ENCODE assay signal across 1 cellular context in genomic region chr5:157544623-157544989, GRCh38.
TF ChIP-seq lines count a peak whose summit lies in the region.

No MANE protein-coding gene starts in this region.

TF ChIP-seq in K562, 482 proteins besides CTCF, POLR2A, EP300 and RAD21 (continued from another document and continues in another):
- TF ChIP-seq MBD1 (CRISPR knock-in tag; IDR thresholded peaks at IDR 0.05) (no peak), MCM5 (IDR thresholded peaks at IDR 0.05; ENCODE audit: low read depth) (no peak), CTBP1 (IDR thresholded peaks at IDR 0.05; ENCODE audit: borderline replicate concordance) (peak; percentile 41; the same call in 1 of the 2 replicates), HDAC8 (tag; IDR thresholded peaks at IDR 0.05) (no peak), ZNF239 (CRISPR knock-in tag; IDR thresholded peaks at IDR 0.05) (no peak), LCOR (CRISPR knock-in tag; IDR thresholded peaks at IDR 0.05) (no peak), PBX2 (CRISPR knock-in tag; IDR thresholded peaks at IDR 0.05; ENCODE audit: low read depth) (no peak), PBX2 (tag; conservative IDR thresholded peaks at IDR 0.05; ENCODE audit: low read depth) (no peak), ZNF780A (CRISPR knock-in tag; IDR thresholded peaks at IDR 0.05) (no peak), RB1 (IDR thresholded peaks at IDR 0.05; ENCODE audit: low read depth) (no peak), TSHZ1 (CRISPR knock-in tag; IDR thresholded peaks at IDR 0.05) (no peak), MLLT1 (IDR thresholded peaks at IDR 0.05) (0 out of 4 replicates have a peak, but pooled peaks of 1 of the 2 experiments have one; percentile 34), PATZ1 (CRISPR knock-in tag; IDR thresholded peaks at IDR 0.05; ENCODE audit: borderline replicate concordance) (no peak), ZBED1 (IDR thresholded peaks at IDR 0.05) (no peak), FOXK2 (conservative IDR thresholded peaks at IDR 0.05 in 1 of 2, IDR thresholded peaks at IDR 0.05 in 1 of 2; ENCODE audit: low read depth in 2 of 2) (peak; percentile 65 to 74; a peak in 3 of 4 replicates), SREBF1 (IDR thresholded peaks at IDR 0.05; ENCODE audit: borderline replicate concordance, low read depth, low read length) (no peak), ZNF318 (IDR thresholded peaks at IDR 0.05; ENCODE audit: borderline replicate concordance in 1 of 2, low read depth in 1 of 2) (peak in 1 of 2 experiments; percentile 35; a peak in 1 of 4 replicates), ZNF511 (CRISPR knock-in tag; IDR thresholded peaks at IDR 0.05) (no peak), SAP30 (IDR thresholded peaks at IDR 0.05; ENCODE audit: borderline replicate concordance, insufficient read depth, low read depth, low read length, poor library complexity, severe bottlenecking) (no peak), SOX6 (IDR thresholded peaks at IDR 0.05) (peak; percentile 78; the same call in 1 of the 2 replicates), RFX1 (IDR thresholded peaks at IDR 0.05) (peak; percentile 46), ZNF592 (IDR thresholded peaks at IDR 0.05) (no peak), ZC3H8 (IDR thresholded peaks at IDR 0.05) (no peak), THRA (IDR thresholded peaks at IDR 0.05) (no peak), ZKSCAN8 (CRISPR knock-in tag; IDR thresholded peaks at IDR 0.05) (no peak)
